21 cellular contexts compared by ENCODE assay signal in the genomic region with DNA sequence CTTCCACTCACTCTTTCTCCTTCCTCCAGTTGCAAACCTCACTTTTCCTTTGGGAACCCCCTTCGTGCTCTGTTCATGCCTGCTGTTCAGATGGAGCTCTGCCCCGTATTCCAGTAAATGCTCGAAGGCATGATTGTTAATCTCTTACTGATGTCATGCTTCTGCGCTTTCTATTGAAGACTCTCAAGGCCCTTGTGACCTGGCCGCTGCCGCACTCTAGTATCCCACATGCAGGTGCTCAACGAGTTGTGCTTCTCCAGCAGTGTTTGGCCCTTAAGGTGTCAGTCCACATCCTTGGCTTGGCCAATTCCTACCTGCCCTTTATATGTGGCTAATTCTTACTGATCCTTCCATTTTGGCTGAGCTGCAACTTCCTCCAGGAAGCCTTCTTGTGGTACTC.
"Had no signal": no experiment of that assay in that cellular context is flagged by ENCODE, and none has a peak within 500 bp of the region (broad histone marks: within the 10 kb centered on the region; RNA-seq: fewer than 3 reads in every experiment).

No MANE protein-coding gene starts in this region.

- DNase-seq: cortex of kidney; dorsolateral prefrontal cortex; effector CD8-positive, alpha-beta T cell; immature natural killer cell; kidney; left cardiac atrium; left ventricle myocardium superior; mesenchymal stem cell; naive B cell; occipital lobe; sigmoid colon; stimulated activated CD4-positive, alpha-beta T cell treated with anti-CD3 and anti-CD28 coated beads, Interleukin-2, amount 100 ng/mL, for 24 hours; stimulated activated CD4-positive, alpha-beta T cell treated with anti-CD3 and anti-CD28 coated beads, Interleukin-4, amount 100 ng/mL, for 4 hours; stimulated activated naive CD4-positive, alpha-beta T cell; stomach; substantia nigra; upper lobe of left lung; uterus had no signal

- H3K27me3 ChIP-seq: dorsolateral prefrontal cortex, right atrium auricular region, upper lobe of left lung, uterus had no signal

- ATAC-seq: left cardiac atrium, left ventricle myocardium superior had no signal

- H3K4me1 ChIP-seq: right atrium auricular region, sigmoid colon, stomach, upper lobe of left lung, uterus had no signal

- H3K36me3 ChIP-seq: right atrium auricular region, sigmoid colon, stomach, upper lobe of left lung, uterus had no signal

- H3K4me3 ChIP-seq: dorsolateral prefrontal cortex, lung, right atrium auricular region, sigmoid colon, skin epidermis, stomach, upper lobe of left lung, uterus had no signal

- H3K27ac ChIP-seq: dorsolateral prefrontal cortex, right atrium auricular region, sigmoid colon, stomach, upper lobe of left lung, uterus had no signal

- H3K9me3 ChIP-seq: right atrium auricular region, sigmoid colon, stomach, upper lobe of left lung, uterus had no signal
